8 cellular contexts compared by ENCODE assay signal in the genomic region with DNA sequence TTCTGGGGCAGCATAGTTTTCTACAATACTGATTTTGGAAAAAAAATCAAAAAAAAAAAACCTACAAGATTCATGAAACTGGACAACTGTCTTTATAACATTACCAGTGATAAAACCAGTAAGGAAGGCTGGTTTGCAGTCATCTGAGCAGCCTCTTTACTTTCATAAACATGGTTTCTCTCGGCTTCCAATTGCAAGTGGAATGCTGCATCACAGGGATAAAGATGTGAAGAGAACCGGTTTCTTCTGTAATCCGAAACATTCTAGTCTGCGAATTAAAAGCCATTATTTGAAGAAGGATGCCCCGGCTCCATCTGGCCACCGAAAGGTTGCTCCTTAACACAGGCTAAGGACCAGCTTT. TPM values are rescaled to one million over a fixed set of nuclear protein-coding genes. Genes with fewer than 3 reads are reported as not detected.
A peak's percentile ranks its signal among the peaks of the same experiment; 100 is the strongest.
DNase-seq lines count a peak whose midpoint lies in the region; TF ChIP-seq lines count a peak whose summit lies in the region.
"Not testable (repeated sequence)": the region's sequence is repeated elsewhere in the genome, so short reads cannot be mapped to it uniquely, and the experiment has no call there.

No MANE protein-coding gene starts in this region.

- TF ChIP-seq POLR2A in Peyer's patch (IDR thresholded peaks at IDR 0.05), result peak in 1 of 2 donors; percentile 34
- TF ChIP-seq POLR2A in stomach (IDR thresholded peaks at IDR 0.05), result not testable (repeated sequence)

- TF ChIP-seq EP300 in stomach (IDR thresholded peaks at IDR 0.05), result not testable (repeated sequence)

- DNase-seq in AG10803 (ENCODE audit: low read depth); HFFc6; Peyer's patch; activated T-helper 2 cell treated with anti-CD3 and anti-CD28 coated beads, Interferon-gamma antibody, Interleukin-2, Interleukin-4, amounts not matched to agents 10 μg/mL and 5 μg/mL and 100 μg/mL, durations not matched to agents 14 hours and 24 hours and 36 hours (ENCODE audit: low spot score); coronary artery (ENCODE audit: low spot score); left ventricle myocardium inferior; stomach: not testable (repeated sequence)

- peak overlapping the region; percentile 76 to 97 (median 88) for H3K27ac ChIP-seq in Peyer's patch
- peak overlapping the region; percentile 84 to 90 for H3K27ac ChIP-seq in coronary artery
- peak overlapping the region; percentile 67 for H3K27ac ChIP-seq in left ventricle myocardium inferior (replicated peaks)
- H3K27ac ChIP-seq in stomach, result peak overlapping the region; percentile 44 to 92 (median 91)

- not testable (repeated sequence) for H3K36me3 Mint-ChIP-seq in HFFc6 (ENCODE audit: low read depth); activated T-helper 2 cell treated with anti-CD3 and anti-CD28 coated beads, Interferon-gamma antibody, Interleukin-2, Interleukin-4, amounts not matched to agents 10 μg/mL and 5 μg/mL and 100 μg/mL, durations not matched to agents 14 hours and 24 hours and 36 hours (ENCODE audit: low read depth); nephron (ENCODE audit: low read depth)

- H3K4me1 ChIP-seq in Peyer's patch, left ventricle myocardium inferior: not testable (repeated sequence)
- peaks cover 10 to 48% (median 33%) of the 10 kb centered on the region in 4 donors for H3K4me1 ChIP-seq in stomach

- peaks cover 32% of the 10 kb centered on the region for H3K27me3 Mint-ChIP-seq in HFFc6 (ENCODE audit: insufficient read depth)
- H3K27me3 Mint-ChIP-seq in activated T-helper 2 cell treated with anti-CD3 and anti-CD28 coated beads, Interferon-gamma antibody, Interleukin-2, Interleukin-4, amounts not matched to agents 10 μg/mL and 5 μg/mL and 100 μg/mL, durations not matched to agents 14 hours and 24 hours and 36 hours (ENCODE audit: low read depth), result peaks cover 25% of the 10 kb centered on the region
- H3K27me3 Mint-ChIP-seq in nephron (ENCODE audit: low read depth), result not testable (repeated sequence)

- 1 to 2% (median 1%) methylated on average over 4 to 6 of the region's 6 CpGs for WGBS in stomach, 5 donors

- H3K27ac Mint-ChIP-seq in HFFc6 (peak overlapping the region; percentile 100), nephron (peak overlapping the region; percentile 100)
- peak overlapping the region; percentile 100 for H3K27ac Mint-ChIP-seq in activated T-helper 2 cell treated with anti-CD3 and anti-CD28 coated beads, Interferon-gamma antibody, Interleukin-2, Interleukin-4, amounts not matched to agents 10 μg/mL and 5 μg/mL and 100 μg/mL, durations not matched to agents 14 hours and 24 hours and 36 hours

- TF ChIP-seq CTCF in AG10803 (conservative IDR thresholded peaks at IDR 0.05; ENCODE audit: low read length); HFFc6 (IDR thresholded peaks at IDR 0.05); Peyer's patch (IDR thresholded peaks at IDR 0.05); coronary artery (IDR thresholded peaks at IDR 0.05); left ventricle myocardium inferior (IDR thresholded peaks at IDR 0.05; ENCODE audit: borderline replicate concordance); nephron (IDR thresholded peaks at IDR 0.05; ENCODE audit: unreplicated experiment in 3 of 3); stomach (IDR thresholded peaks at IDR 0.05): not testable (repeated sequence)

- H3K9me3 Mint-ChIP-seq in HFFc6; activated T-helper 2 cell treated with anti-CD3 and anti-CD28 coated beads, Interferon-gamma antibody, Interleukin-2, Interleukin-4, amounts not matched to agents 10 μg/mL and 5 μg/mL and 100 μg/mL, durations not matched to agents 14 hours and 24 hours and 36 hours; nephron: not testable (repeated sequence)

- peak overlapping the region; percentile 41 for H3K4me3 ChIP-seq in AG10803 (ENCODE audit: low read length)
- H3K4me3 ChIP-seq in Peyer's patch, result peak overlapping the region; percentile 27 to 59 (median 35)
- peak overlapping the region; percentile 63 for H3K4me3 ChIP-seq in coronary artery
- H3K4me3 ChIP-seq in left ventricle myocardium inferior, result peak overlapping the region; percentile 33
- H3K4me3 ChIP-seq in stomach, result peak overlapping the region; percentile 21 to 41 (median 35)

- H3K4me3 Mint-ChIP-seq in HFFc6, result peak overlapping the region; percentile 83
- peak overlapping the region; percentile 81 for H3K4me3 Mint-ChIP-seq in activated T-helper 2 cell treated with anti-CD3 and anti-CD28 coated beads, Interferon-gamma antibody, Interleukin-2, Interleukin-4, amounts not matched to agents 10 μg/mL and 5 μg/mL and 100 μg/mL, durations not matched to agents 14 hours and 24 hours and 36 hours (ENCODE audit: low read depth)
- H3K4me3 Mint-ChIP-seq in nephron, result peak overlapping the region; percentile 86 to 88 (median 87)

- intact Hi-C loops in activated T-helper 2 cell treated with anti-CD3 and anti-CD28 coated beads, Interferon-gamma antibody, Interleukin-2, Interleukin-4, amounts not matched to agents 10 μg/mL and 5 μg/mL and 100 μg/mL, durations not matched to agents 14 hours and 24 hours and 36 hours (cut with micrococcal nuclease); left ventricle myocardium inferior (cut with micrococcal nuclease); stomach (cut with DNase I; ENCODE audit: low total_unique reads): not testable (repeated sequence)

- H3K27me3 ChIP-seq in Peyer's patch; left ventricle myocardium inferior (ENCODE audit: low read depth); stomach: not testable (repeated sequence)

- H3K4me1 Mint-ChIP-seq in HFFc6 (ENCODE audit: low read depth), result peaks cover 33% of the 10 kb centered on the region
- H3K4me1 Mint-ChIP-seq in activated T-helper 2 cell treated with anti-CD3 and anti-CD28 coated beads, Interferon-gamma antibody, Interleukin-2, Interleukin-4, amounts not matched to agents 10 μg/mL and 5 μg/mL and 100 μg/mL, durations not matched to agents 14 hours and 24 hours and 36 hours (ENCODE audit: low read depth), result peaks cover 21% of the 10 kb centered on the region
- H3K4me1 Mint-ChIP-seq in nephron, result peaks cover 22% of the 10 kb centered on the region

- H3K36me3 ChIP-seq in Peyer's patch, left ventricle myocardium inferior, stomach: not testable (repeated sequence)

- not testable (repeated sequence) for H3K9me3 ChIP-seq in Peyer's patch; left ventricle myocardium inferior (replicated peaks); stomach

RNA-seq across cellular contexts. Expression of gene RNU1-2, which starts 0.6 kb away (rescaled TPM):
- 1,000 to 10,000 TPM; 1,191 to 2,394 (median 1,819) TPM for total RNA-seq in HFFc6 (2021; fragmentation: NEBNext Ultra II Directional; extraction: Animal tissue kit (Norgen Biotek cat#: 25700))
- under 1 TPM; under 0.01 TPM for total RNA-seq in Peyer's patch
- total RNA-seq in activated T-helper 2 cell treated with anti-CD3 and anti-CD28 coated beads, Interferon-gamma antibody, Interleukin-2, Interleukin-4, amounts not matched to agents 10 μg/mL and 5 μg/mL and 100 μg/mL, durations not matched to agents 14 hours and 24 hours and 36 hours, result 2,033 and 2,369 TPM in 2 replicates
- total RNA-seq in left ventricle myocardium inferior, result 6,072 TPM
- total RNA-seq in stomach, result 1,000 to 10,000 TPM in 1 of 5 donors, under 1 TPM in 4; under 0.01 to 9,966 (median under 0.01) TPM
- not detected for polyA plus RNA-seq in stomach

RNA-seq across cellular contexts. Expression of gene CROCC, which starts 26.5 kb away (rescaled TPM):
- total RNA-seq in HFFc6 (2021; fragmentation: NEBNext Ultra II Directional; extraction: Animal tissue kit (Norgen Biotek cat#: 25700)), result 10 to 100 TPM; 10.3 to 14.6 (median 12.5) TPM
- total RNA-seq in Peyer's patch, result 100 to 1,000 TPM in 1 of 4 donors, 10 to 100 TPM in 3; 14.7 to 298 (median 45.1) TPM
- total RNA-seq in activated T-helper 2 cell treated with anti-CD3 and anti-CD28 coated beads, Interferon-gamma antibody, Interleukin-2, Interleukin-4, amounts not matched to agents 10 μg/mL and 5 μg/mL and 100 μg/mL, durations not matched to agents 14 hours and 24 hours and 36 hours, result 25.7 and 28.6 TPM in 2 replicates
- total RNA-seq in left ventricle myocardium inferior, result 8.9 TPM
- total RNA-seq in stomach, result 100 to 1,000 TPM in 1 of 5 donors, 10 to 100 TPM in 4; 14.0 to 942 (median 49.1) TPM
- 10 to 100 TPM; 17.0 to 27.1 (median 26.2) TPM for polyA plus RNA-seq in stomach
